8 cellular contexts compared by ENCODE assay signal in the genomic region with DNA sequence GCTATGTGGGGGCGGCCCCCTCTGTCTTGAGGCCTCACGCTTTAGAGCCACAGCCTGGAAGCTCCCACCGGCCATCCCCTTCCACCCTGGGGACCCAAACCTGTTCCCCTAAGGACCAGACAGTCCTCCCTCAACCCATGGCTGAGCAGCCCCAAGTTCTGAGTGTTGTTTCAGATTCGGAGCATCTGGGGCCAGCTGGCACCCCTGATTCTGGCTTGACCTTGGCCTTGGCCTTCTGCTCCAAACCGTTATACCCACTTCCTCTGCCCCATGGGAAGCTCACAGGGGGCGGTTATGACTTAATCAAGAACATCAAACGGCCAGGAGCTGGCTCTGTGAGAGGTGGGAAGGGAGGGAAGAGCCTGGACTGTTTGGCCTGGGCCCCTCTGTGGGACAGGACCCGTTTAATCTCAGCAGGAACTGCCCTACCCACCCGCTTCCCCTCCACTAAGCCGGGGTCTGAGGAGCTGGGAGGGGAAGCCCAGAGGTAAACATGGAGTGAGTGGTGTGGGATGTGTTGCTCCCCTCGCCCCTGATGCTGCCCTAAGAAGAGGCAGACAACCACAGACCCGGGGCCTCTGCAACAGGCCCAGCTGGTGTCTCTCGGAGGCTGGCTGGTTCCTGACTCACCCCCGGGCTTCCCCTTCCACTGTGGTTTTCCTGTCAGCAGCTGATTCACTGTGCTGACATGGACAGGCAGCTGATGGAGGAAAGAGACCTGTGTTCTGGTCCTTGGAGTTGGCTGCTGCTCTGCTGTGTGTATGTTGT. TPM values are rescaled to one million over a fixed set of nuclear protein-coding genes. Genes with fewer than 3 reads are reported as not detected.
A peak's percentile ranks its signal among the peaks of the same experiment; 100 is the strongest.
DNase-seq lines count a peak whose midpoint lies in the region; ATAC-seq and TF ChIP-seq lines count a peak whose summit lies in the region.

No MANE protein-coding gene starts in this region.

- no peaks in the 10 kb centered on the region for H3K9me3 ChIP-seq in uterus

- CTCF ChIA-PET in WTC11 (lab: Charles Lee): interaction anchor here (0.9 kb wide), 1 partner anchor 49 kb away, joined by 5 read pairs; no protein-coding TSS in a partner anchor

- peak overlapping the region; percentile 58 to 68 for H3K27ac ChIP-seq in uterus

- no peaks in the 10 kb centered on the region for H3K36me3 Mint-ChIP-seq in WTC11

- TF ChIP-seq CTCF in fibroblast of pulmonary artery (IDR thresholded peaks at IDR 0.05; ENCODE audit: low read length, missing control alignments) (no peak), uterus (IDR thresholded peaks at IDR 0.05) (no peak), WTC11 (IDR thresholded peaks at IDR 0.05) (no peak)

- H3K36me3 ChIP-seq in uterus: no peaks in the 10 kb centered on the region

- ATAC-seq in HG02798 (IDR thresholded peaks at IDR 0.05; ENCODE audit: poor library complexity, unreplicated experiment): peak; percentile 53
- ATAC-seq in WTC11: no peak

- H3K27ac Mint-ChIP-seq in WTC11: no peak overlapping the region

- H3K4me1 ChIP-seq in uterus: peaks cover 0 to 4% of the 10 kb centered on the region in 2 donors

- DNase-seq in OCI-M1 (lab: John Stamatoyannopoulos, UW): peak; percentile 83
- peak; percentile 80 for DNase-seq in activated T-helper 1 cell treated with Interleukin-2 at 50 U/mL for 16 hours (ENCODE audit: low read depth)
- peak; percentile 91 for DNase-seq in fibroblast of pulmonary artery (ENCODE audit: low read depth)
- DNase-seq in pulmonary artery endothelial cell (ENCODE audit: low read depth, low spot score): peak; percentile 92
- peak; percentile 45 to 49 for DNase-seq in uterus
- no peak for DNase-seq in WTC11 (ENCODE audit: low spot score)

- POLR2A ChIA-PET in WTC11 (lab: Charles Lee): no interaction called here

- H3K27me3 Mint-ChIP-seq in WTC11 (ENCODE audit: low read depth): peaks cover 29% of the 10 kb centered on the region

- H3K4me3 ChIP-seq in fibroblast of pulmonary artery (replicated peaks; ENCODE audit: low read depth, low read length) (no peak overlapping the region), uterus (no peak overlapping the region)

- H3K4me3 Mint-ChIP-seq in WTC11: no peak overlapping the region

- H3K9me3 Mint-ChIP-seq in WTC11: no peaks in the 10 kb centered on the region

- peaks cover 54% of the 10 kb centered on the region for H3K4me1 Mint-ChIP-seq in WTC11

- H3K27me3 ChIP-seq in uterus: no peaks in the 10 kb centered on the region

- intact Hi-C loops in uterus (cut with DNase I; ENCODE audit: low total_unique reads): loop anchor here (10.0 kb wide), 1 partner anchor 336 kb away; no protein-coding TSS in a partner anchor

- peak; percentile 25 for TF ChIP-seq POLR2A in GM15510 (IDR thresholded peaks at IDR 0.05; ENCODE audit: borderline replicate concordance, extremely low read depth, insufficient read length)
- no peak for TF ChIP-seq POLR2A in uterus (IDR thresholded peaks at IDR 0.05)

TF ChIP-seq in WTC11, 78 proteins besides CTCF, POLR2A, EP300 and RAD21:
- TF ChIP-seq GTF2I (CRISPR knock-in tag; conservative IDR thresholded peaks at IDR 0.05): no peak
- TF ChIP-seq RORB (CRISPR knock-in tag; IDR thresholded peaks at IDR 0.05): no peak
- TF ChIP-seq, protein P1, sequence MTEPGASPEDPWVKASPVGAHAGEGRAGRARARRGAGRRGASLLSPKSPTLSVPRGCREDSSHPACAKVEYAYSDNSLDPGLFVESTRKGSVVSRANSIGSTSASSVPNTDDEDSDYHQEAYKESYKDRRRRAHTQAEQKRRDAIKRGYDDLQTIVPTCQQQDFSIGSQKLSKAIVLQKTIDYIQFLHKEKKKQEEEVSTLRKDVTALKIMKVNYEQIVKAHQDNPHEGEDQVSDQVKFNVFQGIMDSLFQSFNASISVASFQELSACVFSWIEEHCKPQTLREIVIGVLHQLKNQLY (CRISPR knock-in tag; IDR thresholded peaks at IDR 0.05): no peak

RNA-seq across cellular contexts. Expression of a gene that starts 3.4 kb away (rescaled TPM):
- 19.7 and 29.0 TPM in 2 replicates for total RNA-seq in pulmonary artery endothelial cell
- 10 to 100 TPM; 10.2 to 26.3 (median 20.8) TPM for total RNA-seq in uterus
- 15.5 to 19.8 TPM (median 19.3 TPM) in 3 replicates for total RNA-seq in WTC11 (2021)
